ENCODE assay signal across 24 cellular contexts in genomic region chr4:13109536-13109935, GRCh38.
DNase-seq lines count a peak whose midpoint lies in the region; ATAC-seq and TF ChIP-seq lines count a peak whose summit lies in the region.
"Had no signal": no experiment of that assay in that cellular context is flagged by ENCODE, and none has a peak within 500 bp of the region (broad histone marks: within the 10 kb centered on the region; RNA-seq: fewer than 3 reads in every experiment).

No MANE protein-coding gene starts in this region.

- no peak overlapping the region for H3K4me3 Mint-ChIP-seq in neural progenitor cell
- H3K4me3 Mint-ChIP-seq: CD14-positive monocyte; CD4-positive, alpha-beta memory T cell; CD4-positive, CD25-positive, alpha-beta regulatory T cell; CD8-positive, alpha-beta memory T cell had no signal

- no peak overlapping the region for H3K27ac Mint-ChIP-seq in neural progenitor cell
- H3K27ac Mint-ChIP-seq: CD14-positive monocyte; CD4-positive, alpha-beta memory T cell; CD4-positive, CD25-positive, alpha-beta regulatory T cell; CD8-positive, alpha-beta memory T cell had no signal

- H3K27me3 Mint-ChIP-seq in neural progenitor cell (ENCODE audit: insufficient read depth, low read depth) = no peaks in the 10 kb centered on the region
- H3K27me3 Mint-ChIP-seq: CD4-positive, alpha-beta memory T cell; CD4-positive, CD25-positive, alpha-beta regulatory T cell; CD8-positive, alpha-beta memory T cell had no signal

- DNase-seq in left ventricle myocardium superior (no peak), left cardiac atrium (no peak), LNCaP clone FGC (ENCODE audit: low read depth) (peak; percentile 28), neural progenitor cell (ENCODE audit: low spot score) (no peak), coronary artery (ENCODE audit: low spot score) (no peak)
- DNase-seq: 8988T; ACHN; BE2C; C1 segment of cervical spinal cord; CD4-positive, alpha-beta memory T cell; CD4-positive, CD25-positive, alpha-beta regulatory T cell; CD8-positive, alpha-beta memory T cell; COR-L47; DMS 273 treated with DMSO at 0.1 percent for 48 hours; DMS153; DMS53; DMS79; DND-41; EL; GDM1 had no signal

- peaks cover 3% of the 10 kb centered on the region for H3K9me3 ChIP-seq in neural progenitor cell (ENCODE audit: low read depth)
- H3K9me3 ChIP-seq: BE2C had no signal

- H3K79me2 ChIP-seq in neural progenitor cell (ENCODE audit: low read depth) = no peaks in the 10 kb centered on the region

- peaks cover 11% of the 10 kb centered on the region for H3F3A ChIP-seq in neural progenitor cell (ENCODE audit: low read depth)

- H3K4me3 ChIP-seq in LNCaP clone FGC (ENCODE audit: low read depth, low read length) = no peak overlapping the region
- no peak overlapping the region for H3K4me3 ChIP-seq in neural progenitor cell
- H3K4me3 ChIP-seq in coronary artery = no peak overlapping the region
- H3K4me3 ChIP-seq: BLaER1, GM12878 had no signal

- H3K27ac ChIP-seq in neural progenitor cell (peak overlapping the region; percentile 81), coronary artery (no peak overlapping the region)
- H3K27ac ChIP-seq: BLaER1 had no signal

- H3K9ac ChIP-seq in neural progenitor cell = no peak overlapping the region
- H3K9ac ChIP-seq: BLaER1 had no signal

- H3K4me2 ChIP-seq in neural progenitor cell = peak overlapping the region; percentile 49
- H3K4me2 ChIP-seq: BLaER1 had no signal

- H3K36me3 ChIP-seq in neural progenitor cell = no peaks in the 10 kb centered on the region
- H3K36me3 ChIP-seq: BE2C, BLaER1 had no signal

- H4K20me1 ChIP-seq in neural progenitor cell (ENCODE audit: low read depth) = no peaks in the 10 kb centered on the region
- H4K20me1 ChIP-seq: BLaER1 had no signal

- TF ChIP-seq CTCF in LNCaP clone FGC (IDR thresholded peaks at IDR 0.05; ENCODE audit: control insufficient read depth, extremely low read depth, insufficient read depth) = no peak
- no peak for TF ChIP-seq CTCF in neural progenitor cell (IDR thresholded peaks at IDR 0.05)
- no peak for TF ChIP-seq CTCF in coronary artery (IDR thresholded peaks at IDR 0.05)

- ATAC-seq in left ventricle myocardium superior (peak; percentile 53), left cardiac atrium (no peak), GM21528 (IDR thresholded peaks at IDR 0.05; ENCODE audit: low FRiP score, unreplicated experiment) (no peak)
- ATAC-seq: GM12878 had no signal

- H3K36me3 Mint-ChIP-seq in neural progenitor cell = peaks cover 2% of the 10 kb centered on the region
- H3K36me3 Mint-ChIP-seq: CD14-positive monocyte; CD4-positive, CD25-positive, alpha-beta regulatory T cell had no signal

- H3K27me3 ChIP-seq in neural progenitor cell = no peaks in the 10 kb centered on the region
- H3K27me3 ChIP-seq: BE2C, BLaER1 had no signal

- intact Hi-C loops in left ventricle myocardium superior (cut with micrococcal nuclease) = no loop called here
- intact Hi-C loops in left cardiac atrium (cut with DNase I) = no loop called here

- no peak overlapping the region for H2AFZ ChIP-seq in neural progenitor cell (replicated peaks)

- peaks cover 14% of the 10 kb centered on the region for H3K4me1 ChIP-seq in neural progenitor cell
- H3K4me1 ChIP-seq: BE2C, BLaER1 had no signal

- peaks cover 12% of the 10 kb centered on the region for H3K9me3 Mint-ChIP-seq in neural progenitor cell

- H3K4me1 Mint-ChIP-seq in neural progenitor cell = no peaks in the 10 kb centered on the region
- H3K4me1 Mint-ChIP-seq: CD14-positive monocyte; CD4-positive, alpha-beta memory T cell; CD4-positive, CD25-positive, alpha-beta regulatory T cell; CD8-positive, alpha-beta memory T cell had no signal
